ENCODE assay signal across 2 cellular contexts in genomic region chr7:93629291-93629801, GRCh38.
TF ChIP-seq lines count a peak whose summit lies in the region.

No MANE protein-coding gene starts in this region.

TF ChIP-seq in SK-N-SH treated with all-trans-retinoic acid at 6 μM for 48 hours, 23 proteins besides CTCF, POLR2A, EP300 and RAD21 (continued from another document):
- TF ChIP-seq TSHZ2 (CRISPR knock-in tag; IDR thresholded peaks at IDR 0.05), result no peak
- no peak for TF ChIP-seq PPARA (CRISPR knock-in tag; IDR thresholded peaks at IDR 0.05; ENCODE audit: borderline replicate concordance)
- TF ChIP-seq POU6F1 (CRISPR knock-in tag; IDR thresholded peaks at IDR 0.05; ENCODE audit: borderline replicate concordance, low read depth), result no peak
- no peak for TF ChIP-seq ZNF70 (CRISPR knock-in tag; IDR thresholded peaks at IDR 0.05)
- no peak for TF ChIP-seq PATZ1 (CRISPR knock-in tag; IDR thresholded peaks at IDR 0.05; ENCODE audit: borderline replicate concordance)
- TF ChIP-seq RARB (CRISPR knock-in tag; IDR thresholded peaks at IDR 0.05), result no peak
- no peak for TF ChIP-seq ZNF8 (CRISPR knock-in tag; IDR thresholded peaks at IDR 0.05)
- no peak for TF ChIP-seq ESRRG (CRISPR knock-in tag; IDR thresholded peaks at IDR 0.05)
- TF ChIP-seq ZFP3 (CRISPR knock-in tag; IDR thresholded peaks at IDR 0.05), result no peak
- no peak for TF ChIP-seq ZFP30 (CRISPR knock-in tag; IDR thresholded peaks at IDR 0.05)

TF ChIP-seq in WTC11, 78 proteins besides CTCF, POLR2A, EP300 and RAD21 (continued from another document):
- TF ChIP-seq E2F5 (CRISPR knock-in tag; IDR thresholded peaks at IDR 0.05) (no peak), ZNF219 (CRISPR knock-in tag; IDR thresholded peaks at IDR 0.05; ENCODE audit: borderline replicate concordance) (no peak), SP1 (CRISPR knock-in tag; conservative IDR thresholded peaks at IDR 0.05) (no peak), ZMAT4 (CRISPR knock-in tag; IDR thresholded peaks at IDR 0.05) (no peak)
